ENCODE assay signal across 14 cellular contexts in genomic region chr5:166083183-166083959, GRCh38.
DNase-seq lines count a peak whose midpoint lies in the region; ATAC-seq and TF ChIP-seq lines count a peak whose summit lies in the region.
"Had no signal": no experiment of that assay in that cellular context is flagged by ENCODE, and none has a peak within 500 bp of the region (broad histone marks: within the 10 kb centered on the region; RNA-seq: fewer than 3 reads in every experiment).

No MANE protein-coding gene starts in this region.

- no peaks in the 10 kb centered on the region for H3K36me3 ChIP-seq in BLaER1
- H3K36me3 ChIP-seq in mesodermal cell (ENCODE audit: control insufficient read depth, insufficient read depth, low read length) = no peaks in the 10 kb centered on the region
- no peaks in the 10 kb centered on the region for H3K36me3 ChIP-seq in left ventricle myocardium inferior

- ATAC-seq in GM19467 (IDR thresholded peaks at IDR 0.05; ENCODE audit: unreplicated experiment) = no peak
- ATAC-seq: T-helper 17 cell had no signal

- H3K9me3 ChIP-seq in BLaER1 = no peaks in the 10 kb centered on the region
- H3K9me3 ChIP-seq in mesodermal cell (ENCODE audit: control insufficient read depth, low read length) = no peaks in the 10 kb centered on the region
- no peaks in the 10 kb centered on the region for H3K9me3 ChIP-seq in left ventricle myocardium inferior (replicated peaks)

- no peaks in the 10 kb centered on the region for H3K27me3 Mint-ChIP-seq in activated CD4-positive, alpha-beta T cell treated with anti-CD3 and anti-CD28 coated beads, Interleukin-2, amount 10 ng/mL, durations not matched to agents 24 days and 14 days
- H3K27me3 Mint-ChIP-seq: T-helper 17 cell had no signal

- H3K4me1 Mint-ChIP-seq in activated CD4-positive, alpha-beta T cell treated with anti-CD3 and anti-CD28 coated beads, Interleukin-2, amount 10 ng/mL, durations not matched to agents 24 days and 14 days = no peaks in the 10 kb centered on the region
- H3K4me1 Mint-ChIP-seq: T-helper 17 cell had no signal

- peak overlapping the region; percentile 77 for H3K4me2 ChIP-seq in BLaER1

- H3K4me3 Mint-ChIP-seq in activated CD4-positive, alpha-beta T cell treated with anti-CD3 and anti-CD28 coated beads, Interleukin-2, amount 10 ng/mL, durations not matched to agents 24 days and 14 days = no peak overlapping the region
- H3K4me3 Mint-ChIP-seq: T-helper 17 cell had no signal

- peak overlapping the region; percentile 4; the same call in 1 of the 2 replicates for H3K4me3 ChIP-seq in BLaER1
- no peak overlapping the region for H3K4me3 ChIP-seq in mesodermal cell (ENCODE audit: extremely low read depth, insufficient read depth, low read length, poor library complexity, severe bottlenecking)
- no peak overlapping the region for H3K4me3 ChIP-seq in left ventricle myocardium inferior

- H3K4me1 ChIP-seq in BLaER1 (peaks cover 21% of the 10 kb centered on the region), mesodermal cell (ENCODE audit: control insufficient read depth, insufficient read depth, low read length, poor library complexity, severe bottlenecking) (peaks cover 8% of the 10 kb centered on the region), left ventricle myocardium inferior (no peaks in the 10 kb centered on the region)

- intact Hi-C loops in activated CD4-positive, alpha-beta T cell treated with anti-CD3 and anti-CD28 coated beads, Interleukin-2, amount 10 ng/mL, durations not matched to agents 24 days and 14 days (cut with micrococcal nuclease) = no loop called here
- intact Hi-C loops in left ventricle myocardium inferior (cut with micrococcal nuclease) = no loop called here

- WGBS in mesodermal cell (ENCODE audit: insufficient coverage in 2 of 2), 2 experiments = 63 to 71% methylated on average over 7 to 9 of the region's 11 CpGs

- H3K9me3 Mint-ChIP-seq in activated CD4-positive, alpha-beta T cell treated with anti-CD3 and anti-CD28 coated beads, Interleukin-2, amount 10 ng/mL, durations not matched to agents 24 days and 14 days = peaks cover 9% of the 10 kb centered on the region

- H3K27me3 ChIP-seq in BLaER1 = no peaks in the 10 kb centered on the region
- no peaks in the 10 kb centered on the region for H3K27me3 ChIP-seq in left ventricle myocardium inferior (ENCODE audit: low read depth)

- H3K27ac Mint-ChIP-seq in activated CD4-positive, alpha-beta T cell treated with anti-CD3 and anti-CD28 coated beads, Interleukin-2, amount 10 ng/mL, durations not matched to agents 24 days and 14 days = no peak overlapping the region
- H3K27ac Mint-ChIP-seq: T-helper 17 cell had no signal

- DNase-seq in Daoy (ENCODE audit: low read depth) (peak; percentile 5), OCI-M1 (lab: John Stamatoyannopoulos, UW) (peak; percentile 4), left ventricle myocardium inferior (no peak)
- DNase-seq in activated CD4-positive, alpha-beta T cell treated with anti-CD3 and anti-CD28 coated beads, Interleukin-2, amount 10 ng/mL, durations not matched to agents 24 days and 14 days = no peak
- DNase-seq: DMS79 treated with DMSO at 0.1 percent for 48 hours, NCI-H1105 treated with DMSO at 0.1 percent for 48 hours, NCI-H1694 treated with DMSO at 0.1 percent for 48 hours, NCI-H226, SHP77 treated with DMSO at 0.1 percent for 48 hours, T-helper 17 cell had no signal

- TF ChIP-seq CTCF in left ventricle myocardium inferior (IDR thresholded peaks at IDR 0.05; ENCODE audit: borderline replicate concordance) = no peak

- no peaks in the 10 kb centered on the region for H3K36me3 Mint-ChIP-seq in activated CD4-positive, alpha-beta T cell treated with anti-CD3 and anti-CD28 coated beads, Interleukin-2, amount 10 ng/mL, durations not matched to agents 24 days and 14 days (ENCODE audit: low read depth)

- no peak overlapping the region for H3K9ac ChIP-seq in BLaER1

- H4K20me1 ChIP-seq in BLaER1 = no peaks in the 10 kb centered on the region

- H3K27ac ChIP-seq in BLaER1 (peak overlapping the region; percentile 8; the same call in 1 of the 2 replicates), mesodermal cell (ENCODE audit: low read depth, low read length, severe bottlenecking) (peak overlapping the region; percentile 44), left ventricle myocardium inferior (replicated peaks) (no peak overlapping the region)
- H3K27ac ChIP-seq: C4-2B had no signal

Comparison
In these comparisons a context has a peak if more than half of its experiments do, and no peak if none do; other contexts are left out.
1. DNase-seq: peak in Daoy (single experiment) and OCI-M1 (single experiment); none in activated CD4-positive, alpha-beta T cell treated with anti-CD3 and anti-CD28 coated beads, Interleukin-2, amount 10 ng/mL, durations not matched to agents 24 days and 14 days (single experiment) and left ventricle myocardium inferior (single experiment).